Comparison of ENCODE assay signal across 21 cellular contexts in the genomic region with DNA sequence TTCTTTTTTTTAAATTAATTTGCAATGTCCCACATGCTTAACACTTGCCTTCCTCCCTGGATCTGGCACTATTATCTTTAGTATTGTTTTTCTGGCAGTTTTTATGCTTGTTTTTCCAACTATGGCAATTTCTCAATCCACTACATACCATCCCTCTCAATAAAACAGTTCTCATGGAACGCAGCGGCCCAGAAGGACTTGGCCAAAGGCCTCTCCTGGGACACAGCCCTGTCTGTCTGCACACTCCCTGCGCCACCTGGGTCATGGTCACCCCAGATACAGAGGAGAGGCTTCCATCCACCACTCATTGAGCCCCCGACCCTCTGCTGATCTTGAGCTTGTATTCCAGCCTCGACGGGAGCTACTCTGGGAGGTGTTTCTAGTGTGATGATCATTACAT.
A peak's percentile ranks its signal among the peaks of the same experiment; 100 is the strongest.
DNase-seq lines count a peak whose midpoint lies in the region; ATAC-seq and TF ChIP-seq lines count a peak whose summit lies in the region.
"Had no signal": no experiment of that assay in that cellular context is flagged by ENCODE, and none has a peak within 500 bp of the region (broad histone marks: within the 10 kb centered on the region; RNA-seq: fewer than 3 reads in every experiment).

No MANE protein-coding gene starts in this region.

- POLR2A ChIA-PET in activated CD4-positive, alpha-beta memory T cell treated with anti-CD3 and anti-CD28 coated beads, Interleukin-2, amount 10 ng/mL, durations not matched to agents 7 days and 5 days (lab: Charles Lee): no interaction called here
- POLR2A ChIA-PET in activated CD4-positive, alpha-beta memory T cell treated with anti-CD3 and anti-CD28 coated beads for 36 hours (lab: Charles Lee): no interaction called here

- H3K27ac Mint-ChIP-seq in activated CD4-positive, alpha-beta memory T cell treated with anti-CD3 and anti-CD28 coated beads, Interleukin-2, amount 10 ng/mL, durations not matched to agents 7 days and 5 days: no peak overlapping the region
- no peak overlapping the region for H3K27ac Mint-ChIP-seq in activated CD4-positive, alpha-beta memory T cell treated with anti-CD3 and anti-CD28 coated beads for 36 hours
- H3K27ac Mint-ChIP-seq: activated T-helper 17 cell treated with anti-CD3 and anti-CD28 coated beads, Interleukin-2, amount 50 U/mL, for 72 hours; CD4-positive, alpha-beta T cell; H9; naive B cell had no signal

- peak; percentile 14 for DNase-seq in activated CD4-positive, alpha-beta memory T cell treated with anti-CD3 and anti-CD28 coated beads, Interleukin-2, amount 10 ng/mL, durations not matched to agents 7 days and 5 days
- DNase-seq in activated CD4-positive, alpha-beta memory T cell treated with anti-CD3 and anti-CD28 coated beads for 36 hours: no peak
- DNase-seq in fibroblast of lung (ENCODE audit: low read depth in 2 of 2) (no peak), omental fat pad (ENCODE audit: low spot score) (peak; percentile 20), uterus (peak; percentile 78 to 80)
- no peak for DNase-seq in stimulated activated CD4-positive, alpha-beta T cell treated with anti-CD3 and anti-CD28 coated beads, Interleukin-4, amount 100 ng/mL, for 24 hours
- DNase-seq: CD4-positive, alpha-beta T cell; DMS79 treated with DMSO at 0.1 percent for 48 hours; hypothalamus; naive B cell; NCI-H2081 treated with DMSO at 0.1 percent for 48 hours; NCI-H524 treated with DMSO at 0.1 percent for 48 hours; OCI-M1; SK-N-SH; stimulated activated CD4-positive, alpha-beta T cell treated with anti-CD3 and anti-CD28 coated beads, Interleukin-15, amount 100 ng/mL, for 24 hours had no signal

- no peaks in the 10 kb centered on the region for H3K79me2 ChIP-seq in fibroblast of lung (ENCODE audit: control insufficient read depth, insufficient read depth, low read length)

- no peaks in the 10 kb centered on the region for H3K9me3 Mint-ChIP-seq in activated CD4-positive, alpha-beta memory T cell treated with anti-CD3 and anti-CD28 coated beads, Interleukin-2, amount 10 ng/mL, durations not matched to agents 7 days and 5 days
- no peaks in the 10 kb centered on the region for H3K9me3 Mint-ChIP-seq in activated CD4-positive, alpha-beta memory T cell treated with anti-CD3 and anti-CD28 coated beads for 36 hours
- H3K9me3 Mint-ChIP-seq: CD4-positive, alpha-beta T cell; H9 had no signal

- no peak overlapping the region for H3K4me3 Mint-ChIP-seq in activated CD4-positive, alpha-beta memory T cell treated with anti-CD3 and anti-CD28 coated beads, Interleukin-2, amount 10 ng/mL, durations not matched to agents 7 days and 5 days
- no peak overlapping the region for H3K4me3 Mint-ChIP-seq in activated CD4-positive, alpha-beta memory T cell treated with anti-CD3 and anti-CD28 coated beads for 36 hours
- H3K4me3 Mint-ChIP-seq: activated T-helper 17 cell treated with anti-CD3 and anti-CD28 coated beads, Interleukin-2, amount 50 U/mL, for 72 hours; CD4-positive, alpha-beta T cell; H9; naive B cell had no signal

- peak overlapping the region; percentile 46 for H3K27ac ChIP-seq in fibroblast of lung (ENCODE audit: insufficient read depth, low read length)
- H3K27ac ChIP-seq in uterus: peak overlapping the region; percentile 73 to 86
- H3K27ac ChIP-seq: 22Rv1 had no signal

- H3K27me3 ChIP-seq in fibroblast of lung (ENCODE audit: control insufficient read depth, insufficient read depth, low read length) (no peaks in the 10 kb centered on the region), uterus (no peaks in the 10 kb centered on the region)

- no peak for TF ChIP-seq POLR2A in uterus (IDR thresholded peaks at IDR 0.05)

- H2AFZ ChIP-seq in fibroblast of lung (ENCODE audit: low read length): no peak overlapping the region

- CTCF ChIA-PET in activated CD4-positive, alpha-beta memory T cell treated with anti-CD3 and anti-CD28 coated beads, Interleukin-2, amount 10 ng/mL, durations not matched to agents 7 days and 5 days (lab: Charles Lee): no interaction called here
- CTCF ChIA-PET in activated CD4-positive, alpha-beta memory T cell treated with anti-CD3 and anti-CD28 coated beads for 36 hours (lab: Charles Lee): no interaction called here

- peaks cover 2% of the 10 kb centered on the region for H3K27me3 Mint-ChIP-seq in activated CD4-positive, alpha-beta memory T cell treated with anti-CD3 and anti-CD28 coated beads, Interleukin-2, amount 10 ng/mL, durations not matched to agents 7 days and 5 days
- no peaks in the 10 kb centered on the region for H3K27me3 Mint-ChIP-seq in activated CD4-positive, alpha-beta memory T cell treated with anti-CD3 and anti-CD28 coated beads for 36 hours

- H3K36me3 ChIP-seq in fibroblast of lung (ENCODE audit: control insufficient read depth, insufficient read depth, low read length): no peaks in the 10 kb centered on the region
- no peaks in the 10 kb centered on the region for H3K36me3 ChIP-seq in uterus
- H3K36me3 ChIP-seq: prostate gland had no signal

- no peaks in the 10 kb centered on the region for H3K36me3 Mint-ChIP-seq in activated CD4-positive, alpha-beta memory T cell treated with anti-CD3 and anti-CD28 coated beads, Interleukin-2, amount 10 ng/mL, durations not matched to agents 7 days and 5 days (ENCODE audit: low read depth)
- no peaks in the 10 kb centered on the region for H3K36me3 Mint-ChIP-seq in activated CD4-positive, alpha-beta memory T cell treated with anti-CD3 and anti-CD28 coated beads for 36 hours
- H3K36me3 Mint-ChIP-seq: naive B cell had no signal

- H3K9me3 ChIP-seq in fibroblast of lung (ENCODE audit: control insufficient read depth, insufficient read depth, low read depth, low read length) (no peaks in the 10 kb centered on the region), uterus (no peaks in the 10 kb centered on the region)
- H3K9me3 ChIP-seq: prostate gland, SK-N-SH had no signal

- H3K4me2 ChIP-seq in fibroblast of lung (ENCODE audit: extremely low read depth, insufficient read depth, low read length): peak overlapping the region; percentile 10
- H3K4me2 ChIP-seq: SK-N-SH had no signal

- H3K4me1 Mint-ChIP-seq in activated CD4-positive, alpha-beta memory T cell treated with anti-CD3 and anti-CD28 coated beads, Interleukin-2, amount 10 ng/mL, durations not matched to agents 7 days and 5 days: no peaks in the 10 kb centered on the region
- H3K4me1 Mint-ChIP-seq in activated CD4-positive, alpha-beta memory T cell treated with anti-CD3 and anti-CD28 coated beads for 36 hours (ENCODE audit: low read depth): no peaks in the 10 kb centered on the region
- H3K4me1 Mint-ChIP-seq: activated T-helper 17 cell treated with anti-CD3 and anti-CD28 coated beads, Interleukin-2, amount 50 U/mL, for 72 hours; H9; naive B cell had no signal

- no peak overlapping the region for H3K9ac ChIP-seq in fibroblast of lung (ENCODE audit: insufficient read depth, low read length)
- H3K9ac ChIP-seq: SK-N-SH had no signal

- intact Hi-C loops in activated CD4-positive, alpha-beta memory T cell treated with anti-CD3 and anti-CD28 coated beads for 36 hours (cut with micrococcal nuclease): no loop called here
- intact Hi-C loops in uterus (cut with DNase I; ENCODE audit: low total_unique reads): no loop called here

- ATAC-seq in omental fat pad (ENCODE audit: low FRiP score) (peak; percentile 30), GM18870 (IDR thresholded peaks at IDR 0.05; ENCODE audit: unreplicated experiment) (no peak), HG03139 (IDR thresholded peaks at IDR 0.05; ENCODE audit: unreplicated experiment) (no peak)
- ATAC-seq: activated T-helper 17 cell treated with anti-CD3 and anti-CD28 coated beads, Interleukin-2, amount 50 U/mL, for 72 hours had no signal

- H3K4me3 ChIP-seq in fibroblast of lung (replicated peaks in 1 of 4; ENCODE audit: control extremely low read depth in 1 of 4, insufficient read depth in 1 of 4, low read depth in 3 of 4, low read length in 4 of 4) (no peak overlapping the region), uterus (no peak overlapping the region)
- H3K4me3 ChIP-seq: prostate gland had no signal

- no peaks in the 10 kb centered on the region for H4K20me1 ChIP-seq in fibroblast of lung (ENCODE audit: control insufficient read depth, extremely low read depth, insufficient read depth, low read length)

- TF ChIP-seq CTCF in fibroblast of lung (conservative IDR thresholded peaks at IDR 0.05 in 1 of 2, IDR thresholded peaks at IDR 0.05 in 1 of 2; ENCODE audit: low read depth in 1 of 2, low read length in 2 of 2) (no peak), omental fat pad (IDR thresholded peaks at IDR 0.05) (no peak), uterus (IDR thresholded peaks at IDR 0.05) (no peak)

- H3K4me1 ChIP-seq in fibroblast of lung (ENCODE audit: control insufficient read depth, extremely low read depth, insufficient read depth, low read length) (peaks cover 11% of the 10 kb centered on the region), uterus (peaks cover 0 to 7% of the 10 kb centered on the region in 2 donors)
- H3K4me1 ChIP-seq: prostate gland had no signal

Comparison
In these comparisons a context has a peak if more than half of its experiments do, and no peak if none do; other contexts are left out.
1. DNase-seq: peak in activated CD4-positive, alpha-beta memory T cell treated with anti-CD3 and anti-CD28 coated beads, Interleukin-2, amount 10 ng/mL, durations not matched to agents 7 days and 5 days (single experiment), omental fat pad (single experiment) and uterus (2 of 2); none in activated CD4-positive, alpha-beta memory T cell treated with anti-CD3 and anti-CD28 coated beads for 36 hours (single experiment), fibroblast of lung (0 of 2) and stimulated activated CD4-positive, alpha-beta T cell treated with anti-CD3 and anti-CD28 coated beads, Interleukin-4, amount 100 ng/mL, for 24 hours (single experiment).